Comparison of ENCODE assay signal across 13 cellular contexts in the genomic region with DNA sequence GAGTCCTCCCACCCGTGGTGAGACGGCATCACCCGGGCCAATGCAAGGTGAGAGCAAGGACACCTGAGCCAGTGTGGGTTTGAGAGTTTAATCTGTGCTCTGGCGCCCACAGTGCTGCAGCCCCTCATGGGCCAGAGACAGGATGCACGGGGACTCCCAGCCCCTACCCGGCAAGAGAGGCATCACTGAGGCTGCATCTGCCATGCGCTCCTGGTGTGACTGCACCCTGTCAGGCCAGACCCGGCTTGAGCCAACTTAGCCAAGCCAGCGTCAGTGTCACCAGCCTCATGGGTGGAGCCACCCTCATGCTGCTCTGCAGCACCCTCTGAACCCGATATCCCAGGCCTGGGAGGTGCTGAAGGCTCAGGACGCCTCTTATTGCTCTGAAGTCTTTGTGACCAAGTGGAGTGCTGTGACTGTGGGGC. TPM values are rescaled to one million over a fixed set of nuclear protein-coding genes. Genes with fewer than 3 reads are reported as not detected.
DNase-seq lines count a peak whose midpoint lies in the region; ATAC-seq and TF ChIP-seq lines count a peak whose summit lies in the region.
"Had no signal": no experiment of that assay in that cellular context is flagged by ENCODE, and none has a peak within 500 bp of the region (broad histone marks: within the 10 kb centered on the region; RNA-seq: fewer than 3 reads in every experiment).

No MANE protein-coding gene starts in this region.

- no peak for TF ChIP-seq EP300 in suprapubic skin (IDR thresholded peaks at IDR 0.05)

- peaks cover 2 to 7% of the 10 kb centered on the region in 2 donors for H3K36me3 Mint-ChIP-seq in activated T-cell treated with anti-CD3 and anti-CD28 coated beads, Interleukin-2, amount 50 U/mL, for 72 hours (ENCODE audit: insufficient read depth in 2 of 2)

- no peaks in the 10 kb centered on the region for H3K27me3 Mint-ChIP-seq in activated T-cell treated with anti-CD3 and anti-CD28 coated beads, Interleukin-2, amount 50 U/mL, for 72 hours (ENCODE audit: low read depth)

- peaks cover 55% of the 10 kb centered on the region for H3K4me1 ChIP-seq in left ventricle myocardium inferior
- peaks cover 36% of the 10 kb centered on the region for H3K4me1 ChIP-seq in suprapubic skin
- peaks cover 7% of the 10 kb centered on the region for H3K4me1 ChIP-seq in MM.1S (ENCODE audit: low read length)

- no peaks in the 10 kb centered on the region for H3K9me2 ChIP-seq in MM.1S (replicated peaks; ENCODE audit: insufficient read depth, low read length)

- no peaks in the 10 kb centered on the region for H3K9me3 Mint-ChIP-seq in activated T-cell treated with anti-CD3 and anti-CD28 coated beads, Interleukin-2, amount 50 U/mL, for 72 hours

- no peak for ATAC-seq in activated T-cell treated with anti-CD3 and anti-CD28 coated beads, Interleukin-2, amount 50 U/mL, for 72 hours (replicated peaks in 1 of 2)

- no peak for TF ChIP-seq POLR2A in suprapubic skin (IDR thresholded peaks at IDR 0.05)

- no peaks in the 10 kb centered on the region for H3K27me3 ChIP-seq in WERI-Rb-1 (ENCODE audit: insufficient read depth, low read depth, severe bottlenecking)
- no peaks in the 10 kb centered on the region for H3K27me3 ChIP-seq in left ventricle myocardium inferior (ENCODE audit: low read depth)
- no peaks in the 10 kb centered on the region for H3K27me3 ChIP-seq in suprapubic skin
- H3K27me3 ChIP-seq in MM.1S (replicated peaks; ENCODE audit: insufficient read depth, low read length): no peaks in the 10 kb centered on the region

- H3K36me3 ChIP-seq in WERI-Rb-1 (peaks cover 60% of the 10 kb centered on the region), left ventricle myocardium inferior (peaks cover 28% of the 10 kb centered on the region), suprapubic skin (peaks cover 33% of the 10 kb centered on the region), MM.1S (replicated peaks; ENCODE audit: insufficient read depth, low read length) (no peaks in the 10 kb centered on the region; the same call in 1 of the 2 replicates)

- peak overlapping the region; percentile 93 for H3K27ac ChIP-seq in WERI-Rb-1
- H3K27ac ChIP-seq in left ventricle myocardium inferior (replicated peaks): peak overlapping the region; percentile 93
- H3K27ac ChIP-seq in suprapubic skin: peak overlapping the region; percentile 44
- no peak overlapping the region for H3K27ac ChIP-seq in MM.1S (ENCODE audit: low read length)

- H3K4me2 ChIP-seq in MM.1S (ENCODE audit: low read depth, low read length): no peak overlapping the region

- intact Hi-C loops in left ventricle myocardium inferior (cut with micrococcal nuclease): no loop called here

- H3F3A ChIP-seq in MM.1S (ENCODE audit: insufficient read depth, low read length): no peaks in the 10 kb centered on the region; the same call in 1 of the 2 replicates

- no peak for TF ChIP-seq CTCF in WERI-Rb-1 (IDR thresholded peaks at IDR 0.05; ENCODE audit: low read depth, low read length)
- TF ChIP-seq CTCF in left ventricle myocardium inferior (IDR thresholded peaks at IDR 0.05; ENCODE audit: borderline replicate concordance): no peak
- TF ChIP-seq CTCF in suprapubic skin (IDR thresholded peaks at IDR 0.05): no peak
- no peak for TF ChIP-seq CTCF in MM.1S (IDR thresholded peaks at IDR 0.05; ENCODE audit: low read length)

- H3K4me3 ChIP-seq in WERI-Rb-1 (ENCODE audit: low read depth, low read length) (no peak overlapping the region), left ventricle myocardium inferior (peak overlapping the region; percentile 95), suprapubic skin (no peak overlapping the region), MM.1S (ENCODE audit: low read length) (no peak overlapping the region)

- H3K79me2 ChIP-seq in MM.1S (ENCODE audit: low read length): peaks cover 30% of the 10 kb centered on the region

- H3K9ac ChIP-seq in MM.1S (ENCODE audit: low read length): no peak overlapping the region

- H3K4me3 Mint-ChIP-seq in activated T-cell treated with anti-CD3 and anti-CD28 coated beads, Interleukin-2, amount 50 U/mL, for 72 hours: peak overlapping the region; percentile 45 to 63

- no peaks in the 10 kb centered on the region for H3K9me3 ChIP-seq in WERI-Rb-1 (ENCODE audit: severe bottlenecking)
- H3K9me3 ChIP-seq in left ventricle myocardium inferior (replicated peaks): no peaks in the 10 kb centered on the region
- no peaks in the 10 kb centered on the region for H3K9me3 ChIP-seq in suprapubic skin
- H3K9me3 ChIP-seq in MM.1S (replicated peaks; ENCODE audit: insufficient read depth, low read length): no peaks in the 10 kb centered on the region

- DNase-seq in activated T-cell treated with anti-CD3 and anti-CD28 coated beads, Interleukin-2, amount 50 U/mL, for 72 hours: no peak
- DNase-seq in activated T-cell treated with anti-CD3 and anti-CD28 coated beads, Interleukin-2, amount 50 U/mL, for 1 hour: no peak
- DNase-seq in WERI-Rb-1 (no peak), left ventricle myocardium inferior (no peak), suprapubic skin (ENCODE audit: low spot score in 2 of 2) (no peak), NCI-H2029 (lab: John Stamatoyannopoulos, UW) (no peak), SW480 (ENCODE audit: low spot score) (no peak), MM.1S (no peak)
- DNase-seq: dermis blood vessel endothelial cell; KG1; stimulated activated naive CD4-positive, alpha-beta T cell treated with Interleukin-2 at 50 U/mL for 16 hours; SW 1271 had no signal

- H4K20me1 ChIP-seq in MM.1S (ENCODE audit: insufficient read depth, low read length): no peaks in the 10 kb centered on the region

- H3K27ac Mint-ChIP-seq in activated T-cell treated with anti-CD3 and anti-CD28 coated beads, Interleukin-2, amount 50 U/mL, for 72 hours: no peak overlapping the region

- WGBS in suprapubic skin: 52% methylated on average over 6 of the region's 11 CpGs

- no peak overlapping the region for H2AFZ ChIP-seq in MM.1S (ENCODE audit: low read length)

- peaks cover 43% of the 10 kb centered on the region for H3K4me1 Mint-ChIP-seq in activated T-cell treated with anti-CD3 and anti-CD28 coated beads, Interleukin-2, amount 50 U/mL, for 72 hours (ENCODE audit: low read depth)

RNA-seq across cellular contexts. Expression of gene BRICD5, which starts 1.3 kb away (rescaled TPM):
- total RNA-seq in activated T-cell treated with anti-CD3 and anti-CD28 coated beads, Interleukin-2, amount 50 U/mL, for 72 hours: 10 to 100 TPM; 12.8 to 14.4 TPM
- total RNA-seq in left ventricle myocardium inferior (10.9 TPM), suprapubic skin (1 to 10 TPM; 2.2 to 10.0 (median 3.2) TPM)

RNA-seq across cellular contexts. Expression of gene PGP, which starts 2.7 kb away (rescaled TPM):
- 10 to 100 TPM; 12.1 to 12.6 TPM for total RNA-seq in activated T-cell treated with anti-CD3 and anti-CD28 coated beads, Interleukin-2, amount 50 U/mL, for 72 hours
- total RNA-seq in left ventricle myocardium inferior: 34.1 TPM
- 1 to 10 TPM; 6.8 to 9.5 (median 7.6) TPM for total RNA-seq in suprapubic skin

RNA-seq across cellular contexts. Expression of gene MLST8, which starts 6.7 kb away (rescaled TPM):
- total RNA-seq in activated T-cell treated with anti-CD3 and anti-CD28 coated beads, Interleukin-2, amount 50 U/mL, for 72 hours: 10 to 100 TPM; 54.9 to 65.6 TPM
- total RNA-seq in left ventricle myocardium inferior (27.3 TPM), suprapubic skin (10 to 100 TPM; 52.3 to 69.5 (median 55.1) TPM)

RNA-seq across cellular contexts. Expression of gene E4F1, which starts 11.5 kb away (rescaled TPM):
- total RNA-seq in activated T-cell treated with anti-CD3 and anti-CD28 coated beads, Interleukin-2, amount 50 U/mL, for 72 hours: 10 to 100 TPM; 22.1 to 24.3 TPM
- total RNA-seq in left ventricle myocardium inferior: 13.5 TPM
- 10 to 100 TPM; 42.1 to 79.3 (median 54.2) TPM for total RNA-seq in suprapubic skin

RNA-seq across cellular contexts. Expression of gene CASKIN1, which starts 15.5 kb away (rescaled TPM):
- total RNA-seq in activated T-cell treated with anti-CD3 and anti-CD28 coated beads, Interleukin-2, amount 50 U/mL, for 72 hours: 1 to 10 TPM in 1 of 2 donors, under 1 TPM in 1; 0.89 to 2.1 TPM
- 4.0 TPM for total RNA-seq in left ventricle myocardium inferior
- 1 to 10 TPM in 1 of 4 donors, under 1 TPM in 3; 0.49 to 1.5 (median 0.78) TPM for total RNA-seq in suprapubic skin
- total RNA-seq: mononuclear cell had no signal
